Comparison of ENCODE assay signal across 1 cellular context in the genomic region with DNA sequence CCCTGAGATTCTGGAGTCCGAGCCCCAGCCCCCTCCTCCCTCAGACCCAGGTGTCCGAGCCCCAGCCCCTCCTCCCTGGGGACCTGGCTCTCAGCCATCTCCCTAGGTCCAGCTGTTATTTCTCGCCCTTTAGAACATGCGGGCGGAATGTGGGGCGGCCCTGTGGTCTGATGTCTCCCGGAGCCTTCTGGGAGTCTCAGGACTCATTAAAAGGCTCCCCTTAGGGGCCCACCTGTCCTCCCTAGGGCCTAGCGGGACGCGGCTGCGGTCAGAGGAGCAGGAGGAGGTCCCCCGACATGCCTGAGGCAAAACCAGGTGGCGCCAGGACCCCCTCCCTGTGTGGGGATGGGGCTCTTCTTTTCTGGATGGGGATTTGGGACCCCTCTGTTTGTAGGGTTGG.
TF ChIP-seq lines count a peak whose summit lies in the region.

A gene (plus strand): TSS at position 235 of the 400 bp plus-strand sequence. CDS start 62 bp downstream, at position 297.

TF ChIP-seq in GM23338, 12 proteins besides CTCF, POLR2A, EP300 and RAD21 (continued from another document):
- TF ChIP-seq, protein P1, sequence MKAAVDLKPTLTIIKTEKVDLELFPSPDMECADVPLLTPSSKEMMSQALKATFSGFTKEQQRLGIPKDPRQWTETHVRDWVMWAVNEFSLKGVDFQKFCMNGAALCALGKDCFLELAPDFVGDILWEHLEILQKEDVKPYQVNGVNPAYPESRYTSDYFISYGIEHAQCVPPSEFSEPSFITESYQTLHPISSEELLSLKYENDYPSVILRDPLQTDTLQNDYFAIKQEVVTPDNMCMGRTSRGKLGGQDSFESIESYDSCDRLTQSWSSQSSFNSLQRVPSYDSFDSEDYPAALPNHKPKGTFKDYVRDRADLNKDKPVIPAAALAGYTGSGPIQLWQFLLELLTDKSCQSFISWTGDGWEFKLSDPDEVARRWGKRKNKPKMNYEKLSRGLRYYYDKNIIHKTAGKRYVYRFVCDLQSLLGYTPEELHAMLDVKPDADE (IDR thresholded peaks at IDR 0.05): no peak
- TF ChIP-seq POLR2AphosphoS5 (IDR thresholded peaks at IDR 0.05; ENCODE audit: low read depth): peak; percentile 33
